In the genomic region with DNA sequence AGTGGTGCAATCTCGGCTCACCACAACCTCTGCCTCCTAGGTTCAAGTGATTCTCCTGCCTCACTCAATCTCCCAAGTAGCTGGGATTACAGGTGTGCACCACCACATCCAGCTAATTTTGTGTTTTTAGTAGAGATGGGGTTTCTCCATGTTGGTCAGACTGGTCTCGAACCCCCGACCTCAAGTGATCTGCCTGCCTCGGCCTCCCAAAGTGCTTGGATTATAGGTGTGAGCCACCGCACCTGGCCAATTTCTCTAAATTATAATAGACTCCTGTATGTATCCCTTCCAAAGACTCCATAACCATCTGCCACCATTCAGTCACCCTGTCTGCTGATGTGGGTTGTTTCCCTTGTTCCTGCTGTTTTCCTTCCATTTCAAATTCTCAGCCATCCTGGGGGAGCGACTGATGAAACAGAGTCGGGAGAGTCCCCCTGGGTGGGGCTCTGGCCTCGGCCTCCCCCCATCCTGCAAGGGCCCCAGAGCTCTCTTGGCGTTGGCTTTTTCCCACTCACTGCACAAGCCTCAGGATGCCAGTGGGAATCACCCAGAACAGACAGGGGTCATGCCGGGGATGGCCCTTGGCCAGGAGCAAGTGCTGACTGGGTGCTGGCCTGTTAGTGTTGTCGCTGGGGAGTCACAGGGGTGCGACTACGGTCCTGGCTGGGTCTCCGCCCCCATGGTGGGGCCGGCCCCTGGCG, we compare ENCODE assay signal across 8 cellular contexts. TPM values are rescaled to one million over a fixed set of nuclear protein-coding genes. Genes with fewer than 3 reads are reported as not detected.
A peak's percentile ranks its signal among the peaks of the same experiment; 100 is the strongest.
DNase-seq lines count a peak whose midpoint lies in the region; ATAC-seq and TF ChIP-seq lines count a peak whose summit lies in the region.
"Not testable (repeated sequence)": the region's sequence is repeated elsewhere in the genome, so short reads cannot be mapped to it uniquely, and the experiment has no call there.

No MANE protein-coding gene starts in this region.

- H3K36me3 ChIP-seq in BLaER1 treated with 17β-estradiol and CSF1 and Interleukin-3, amounts not matched to agents 10 nM and 100 nM: peaks cover 67 to 96% (median 85%) of the 10 kb centered on the region in 11 experiments
- H3K36me3 ChIP-seq in ascending aorta: peaks cover 31 to 66% of the 10 kb centered on the region in 2 donors
- H3K36me3 ChIP-seq in gastrocnemius medialis: peaks cover 3 to 36% of the 10 kb centered on the region in 2 donors

- H3K9me3 ChIP-seq in BLaER1 treated with 17β-estradiol and CSF1 and Interleukin-3, amounts not matched to agents 10 nM and 100 nM (replicated peaks in 1 of 11): peaks cover 0 to 18% (median 7%) of the 10 kb centered on the region in 11 experiments; a peak in 15 of 22 replicates
- H3K9me3 ChIP-seq in ascending aorta; right cardiac atrium (ENCODE audit: control insufficient read depth, low read length); gastrocnemius medialis: not testable (repeated sequence)

- peak overlapping the region; percentile 26 for H3K27ac Mint-ChIP-seq in T-helper 2 cell treated with Interferon-gamma antibody and Interleukin-4, amounts not matched to agents 5 μg/mL and 100 μg/mL, for 36 hours
- H3K27ac Mint-ChIP-seq in glutamatergic neuron (ENCODE audit: unreplicated experiment) (peak overlapping the region; percentile 82), natural killer cell (peak overlapping the region; percentile 38 to 54)
- peak overlapping the region; percentile 55 for H3K27ac Mint-ChIP-seq in stimulated activated naive CD8-positive, alpha-beta T cell treated with anti-CD3 and anti-CD28 coated beads, Interleukin-15, Interleukin-2, amounts not matched to agents 100 ng/mL and 50 ng/mL, for 24 hours

- not testable (repeated sequence) for H3K9me3 Mint-ChIP-seq in T-helper 2 cell treated with Interferon-gamma antibody and Interleukin-4, amounts not matched to agents 5 μg/mL and 100 μg/mL, for 36 hours; natural killer cell; stimulated activated naive CD8-positive, alpha-beta T cell treated with anti-CD3 and anti-CD28 coated beads, Interleukin-15, Interleukin-2, amounts not matched to agents 100 ng/mL and 50 ng/mL, for 24 hours
- H3K9me3 Mint-ChIP-seq in glutamatergic neuron (ENCODE audit: unreplicated experiment): peaks cover 13% of the 10 kb centered on the region

- H3K36me3 Mint-ChIP-seq in T-helper 2 cell treated with Interferon-gamma antibody and Interleukin-4, amounts not matched to agents 5 μg/mL and 100 μg/mL, for 36 hours (ENCODE audit: low read depth): peaks cover 39% of the 10 kb centered on the region
- H3K36me3 Mint-ChIP-seq in glutamatergic neuron (ENCODE audit: unreplicated experiment); natural killer cell: not testable (repeated sequence)
- peaks cover 64% of the 10 kb centered on the region for H3K36me3 Mint-ChIP-seq in stimulated activated naive CD8-positive, alpha-beta T cell treated with anti-CD3 and anti-CD28 coated beads, Interleukin-15, Interleukin-2, amounts not matched to agents 100 ng/mL and 50 ng/mL, for 24 hours (ENCODE audit: low read depth)

- H3K27me3 Mint-ChIP-seq in T-helper 2 cell treated with Interferon-gamma antibody and Interleukin-4, amounts not matched to agents 5 μg/mL and 100 μg/mL, for 36 hours (ENCODE audit: low read depth); glutamatergic neuron (ENCODE audit: unreplicated experiment); natural killer cell (ENCODE audit: low read depth in 2 of 2); stimulated activated naive CD8-positive, alpha-beta T cell treated with anti-CD3 and anti-CD28 coated beads, Interleukin-15, Interleukin-2, amounts not matched to agents 100 ng/mL and 50 ng/mL, for 24 hours: not testable (repeated sequence)

- TF ChIP-seq POLR2A in gastrocnemius medialis (IDR thresholded peaks at IDR 0.05): not testable (repeated sequence)

- intact Hi-C loops in ascending aorta (cut with DNase I): loop anchor here (2.0 to 10.0 kb wide), 4 partner anchors 23 to 202 kb away; a partner anchor contains a TSS
- intact Hi-C loops in right cardiac atrium (cut with DNase I): loop anchor here in 1 of 4 donors (10.0 kb wide), 1 partner anchor 145 kb away; no protein-coding TSS in a partner anchor
- intact Hi-C loops in natural killer cell (cut with micrococcal nuclease): loop anchor here (10.0 kb wide), 1 partner anchor 205 kb away; no protein-coding TSS in a partner anchor
- intact Hi-C loops in gastrocnemius medialis (cut with DNase I; ENCODE audit: low total_unique reads): loop anchor here (5.0 kb wide), 1 partner anchor 33 kb away; no protein-coding TSS in a partner anchor

- in situ Hi-C loops in gastrocnemius medialis (cut with MboI; ENCODE audit: low sequenced_read_pairs in 4 of 4): loop anchor here in 3 of 4 donors (10.0 to 25.0 kb wide), 4 partner anchors 135 to 205 kb away; no protein-coding TSS in a partner anchor

- not testable (repeated sequence) for TF ChIP-seq CTCF in ascending aorta (IDR thresholded peaks at IDR 0.05); glutamatergic neuron (IDR thresholded peaks at IDR 0.05; ENCODE audit: partially characterized antibody, unreplicated experiment); natural killer cell (IDR thresholded peaks at IDR 0.05); gastrocnemius medialis (IDR thresholded peaks at IDR 0.05 in 4 of 5, conservative IDR thresholded peaks at IDR 0.05 in 1 of 5)

- ATAC-seq in right cardiac atrium (peak; percentile 8 to 19), gastrocnemius medialis (peak in 1 of 2 donors; percentile 16)
- ATAC-seq in natural killer cell: not testable (repeated sequence)

- not testable (repeated sequence) for H3K4me3 Mint-ChIP-seq in T-helper 2 cell treated with Interferon-gamma antibody and Interleukin-4, amounts not matched to agents 5 μg/mL and 100 μg/mL, for 36 hours; glutamatergic neuron (ENCODE audit: unreplicated experiment); natural killer cell
- peak overlapping the region; percentile 19 for H3K4me3 Mint-ChIP-seq in stimulated activated naive CD8-positive, alpha-beta T cell treated with anti-CD3 and anti-CD28 coated beads, Interleukin-15, Interleukin-2, amounts not matched to agents 100 ng/mL and 50 ng/mL, for 24 hours

- H3K27ac ChIP-seq in BLaER1 treated with 17β-estradiol and CSF1 and Interleukin-3, amounts not matched to agents 10 nM and 100 nM: peak overlapping the region in 9 of 11 experiments; percentile 30 to 59 (median 43); a peak in 13 of 22 replicates
- H3K27ac ChIP-seq in ascending aorta: peak overlapping the region; percentile 80 to 85
- H3K27ac ChIP-seq in right cardiac atrium (ENCODE audit: low read length): peak overlapping the region; percentile 67
- H3K27ac ChIP-seq in gastrocnemius medialis: peak overlapping the region in 3 of 4 donors; percentile 45 to 65 (median 61)

- H3K4me3 ChIP-seq in BLaER1 treated with 17β-estradiol and CSF1 and Interleukin-3, amounts not matched to agents 10 nM and 100 nM; ascending aorta; right cardiac atrium (ENCODE audit: low read length); gastrocnemius medialis: not testable (repeated sequence)

- 66% methylated on average over 16 of the region's 16 CpGs for WGBS in right cardiac atrium

- H3K4me1 ChIP-seq in BLaER1 treated with 17β-estradiol and CSF1 and Interleukin-3, amounts not matched to agents 10 nM and 100 nM: peaks cover 15 to 46% (median 32%) of the 10 kb centered on the region in 10 experiments
- H3K4me1 ChIP-seq in ascending aorta: peaks cover 9 to 16% of the 10 kb centered on the region in 2 donors
- not testable (repeated sequence) for H3K4me1 ChIP-seq in right cardiac atrium (ENCODE audit: control insufficient read depth, insufficient read depth, low read length); gastrocnemius medialis

- not testable (repeated sequence) for DNase-seq in T-helper 2 cell treated with Interferon-gamma antibody and Interleukin-4, amounts not matched to agents 5 μg/mL and 100 μg/mL, for 36 hours (ENCODE audit: low spot score); glutamatergic neuron; natural killer cell; gastrocnemius medialis
- peak in 1 of 2 donors; percentile 70 for DNase-seq in ascending aorta (ENCODE audit: low spot score in 2 of 2)
- DNase-seq in right cardiac atrium: peak; percentile 36 to 79 (median 76)

- peak overlapping the region; percentile 59 to 73 (median 67) for H3K4me2 ChIP-seq in BLaER1 treated with 17β-estradiol and CSF1 and Interleukin-3, amounts not matched to agents 10 nM and 100 nM

- peak overlapping the region in 6 of 11 experiments; percentile 11 to 46 (median 36); a peak in 8 of 22 replicates for H3K9ac ChIP-seq in BLaER1 treated with 17β-estradiol and CSF1 and Interleukin-3, amounts not matched to agents 10 nM and 100 nM

- not testable (repeated sequence) for H3K27me3 ChIP-seq in BLaER1 treated with 17β-estradiol and CSF1 and Interleukin-3, amounts not matched to agents 10 nM and 100 nM; ascending aorta; right cardiac atrium (ENCODE audit: control insufficient read depth, insufficient read depth); gastrocnemius medialis

- peaks cover 0 to 60% (median 26%) of the 10 kb centered on the region in 11 experiments; a peak in 14 of 22 replicates for H4K20me1 ChIP-seq in BLaER1 treated with 17β-estradiol and CSF1 and Interleukin-3, amounts not matched to agents 10 nM and 100 nM

- not testable (repeated sequence) for H3K4me1 Mint-ChIP-seq in T-helper 2 cell treated with Interferon-gamma antibody and Interleukin-4, amounts not matched to agents 5 μg/mL and 100 μg/mL, for 36 hours (ENCODE audit: low read depth); natural killer cell; stimulated activated naive CD8-positive, alpha-beta T cell treated with anti-CD3 and anti-CD28 coated beads, Interleukin-15, Interleukin-2, amounts not matched to agents 100 ng/mL and 50 ng/mL, for 24 hours (ENCODE audit: low read depth)
- H3K4me1 Mint-ChIP-seq in glutamatergic neuron (ENCODE audit: low read depth, unreplicated experiment): peaks cover 17% of the 10 kb centered on the region

RNA-seq across cellular contexts. Expression of a gene that starts 25.7 kb away (rescaled TPM):
- total RNA-seq in ascending aorta (294 TPM), glutamatergic neuron (ENCODE audit: unreplicated experiment) (38.0 TPM), right cardiac atrium (10 to 100 TPM; 29.6 to 61.2 (median 41.1) TPM), natural killer cell (100 to 1,000 TPM; 139 to 165 (median 162) TPM), gastrocnemius medialis (100 to 1,000 TPM in 1 of 4 donors, 10 to 100 TPM in 3; 15.7 to 170 (median 63.8) TPM)
- polyA plus RNA-seq in right cardiac atrium: 36.8 TPM

RNA-seq across cellular contexts. Expression of a gene that starts 57.0 kb away (rescaled TPM):
- total RNA-seq in ascending aorta: 13.4 TPM
- total RNA-seq in glutamatergic neuron (ENCODE audit: unreplicated experiment): 45.9 TPM
- total RNA-seq in right cardiac atrium: 10 to 100 TPM in 3 of 4 donors, 1 to 10 TPM in 1; 8.1 to 15.7 (median 12.1) TPM
- polyA plus RNA-seq in right cardiac atrium: 10.9 TPM
- total RNA-seq in natural killer cell: 10 to 100 TPM; 10.9 to 16.3 (median 14.1) TPM
- total RNA-seq in gastrocnemius medialis: 10 to 100 TPM; 10.1 to 21.2 (median 15.5) TPM

Comparison
In these comparisons a context has a peak if more than half of its experiments do, and no peak if none do; other contexts are left out.
1. H3K27ac Mint-ChIP-seq: peak in every context shown above with its lines; median percentile 82 in glutamatergic neuron; 55 in stimulated activated naive CD8-positive, alpha-beta T cell treated with anti-CD3 and anti-CD28 coated beads, Interleukin-15, Interleukin-2, amounts not matched to agents 100 ng/mL and 50 ng/mL, for 24 hours; 46 in natural killer cell; 26 in T-helper 2 cell treated with Interferon-gamma antibody and Interleukin-4, amounts not matched to agents 5 μg/mL and 100 μg/mL, for 36 hours.